Comparison of ENCODE assay signal across 1 cellular context in the genomic region with DNA sequence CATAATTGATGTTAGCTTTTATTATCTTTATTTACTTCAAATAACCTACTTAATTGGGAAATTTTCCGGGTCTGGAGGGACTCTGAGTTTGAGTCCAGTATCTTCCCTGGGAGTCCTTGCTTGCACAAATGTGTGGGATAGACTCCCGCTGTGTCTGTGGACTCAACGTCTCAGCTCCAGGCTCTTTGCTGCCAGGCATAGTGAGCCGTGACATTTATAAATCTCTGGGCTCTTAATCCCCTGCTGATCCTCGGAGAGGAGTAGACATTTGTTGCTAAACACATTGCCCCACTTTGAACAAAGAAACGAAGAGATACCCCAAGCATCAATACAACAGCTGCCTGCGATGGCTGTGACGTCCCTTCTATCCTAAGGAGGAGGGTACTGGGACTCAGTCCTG.
TF ChIP-seq lines count a peak whose summit lies in the region.

No MANE protein-coding gene starts in this region.

TF ChIP-seq in GM23338, 12 proteins besides CTCF, POLR2A, EP300 and RAD21 (continued from another document):
- TF ChIP-seq ZNF331 (CRISPR knock-in tag; IDR thresholded peaks at IDR 0.05; ENCODE audit: low read depth) (no peak), CREB1 (CRISPR knock-in tag; IDR thresholded peaks at IDR 0.05; ENCODE audit: low read depth) (no peak), STAT1 (IDR thresholded peaks at IDR 0.05; ENCODE audit: unreplicated experiment) (no peak), EZH2phosphoT487 (IDR thresholded peaks at IDR 0.05; ENCODE audit: unreplicated experiment) (no peak), ETS1 (IDR thresholded peaks at IDR 0.05) (no peak), EZH2 (IDR thresholded peaks at IDR 0.05; ENCODE audit: low read depth, unreplicated experiment) (no peak), POLR2AphosphoS5 (IDR thresholded peaks at IDR 0.05; ENCODE audit: low read depth) (no peak)
- TF ChIP-seq, protein P1, sequence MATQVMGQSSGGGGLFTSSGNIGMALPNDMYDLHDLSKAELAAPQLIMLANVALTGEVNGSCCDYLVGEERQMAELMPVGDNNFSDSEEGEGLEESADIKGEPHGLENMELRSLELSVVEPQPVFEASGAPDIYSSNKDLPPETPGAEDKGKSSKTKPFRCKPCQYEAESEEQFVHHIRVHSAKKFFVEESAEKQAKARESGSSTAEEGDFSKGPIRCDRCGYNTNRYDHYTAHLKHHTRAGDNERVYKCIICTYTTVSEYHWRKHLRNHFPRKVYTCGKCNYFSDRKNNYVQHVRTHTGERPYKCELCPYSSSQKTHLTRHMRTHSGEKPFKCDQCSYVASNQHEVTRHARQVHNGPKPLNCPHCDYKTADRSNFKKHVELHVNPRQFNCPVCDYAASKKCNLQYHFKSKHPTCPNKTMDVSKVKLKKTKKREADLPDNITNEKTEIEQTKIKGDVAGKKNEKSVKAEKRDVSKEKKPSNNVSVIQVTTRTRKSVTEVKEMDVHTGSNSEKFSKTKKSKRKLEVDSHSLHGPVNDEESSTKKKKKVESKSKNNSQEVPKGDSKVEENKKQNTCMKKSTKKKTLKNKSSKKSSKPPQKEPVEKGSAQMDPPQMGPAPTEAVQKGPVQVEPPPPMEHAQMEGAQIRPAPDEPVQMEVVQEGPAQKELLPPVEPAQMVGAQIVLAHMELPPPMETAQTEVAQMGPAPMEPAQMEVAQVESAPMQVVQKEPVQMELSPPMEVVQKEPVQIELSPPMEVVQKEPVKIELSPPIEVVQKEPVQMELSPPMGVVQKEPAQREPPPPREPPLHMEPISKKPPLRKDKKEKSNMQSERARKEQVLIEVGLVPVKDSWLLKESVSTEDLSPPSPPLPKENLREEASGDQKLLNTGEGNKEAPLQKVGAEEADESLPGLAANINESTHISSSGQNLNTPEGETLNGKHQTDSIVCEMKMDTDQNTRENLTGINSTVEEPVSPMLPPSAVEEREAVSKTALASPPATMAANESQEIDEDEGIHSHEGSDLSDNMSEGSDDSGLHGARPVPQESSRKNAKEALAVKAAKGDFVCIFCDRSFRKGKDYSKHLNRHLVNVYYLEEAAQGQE (IDR thresholded peaks at IDR 0.05; ENCODE audit: unreplicated experiment): no peak
TF ChIP-seq in GM23338: peak in this region for 0.
